Comparison of ENCODE assay signal across 10 cellular contexts in genomic region chr5:14397717-14398116, GRCh38.
DNase-seq lines count a peak whose midpoint lies in the region; ATAC-seq and TF ChIP-seq lines count a peak whose summit lies in the region.
"Had no signal": no experiment of that assay in that cellular context is flagged by ENCODE, and none has a peak within 500 bp of the region (broad histone marks: within the 10 kb centered on the region; RNA-seq: fewer than 3 reads in every experiment).

No MANE protein-coding gene starts in this region.

- H3K9ac ChIP-seq in stomach smooth muscle (ENCODE audit: low read length in 2 of 2) = peak overlapping the region in 1 of 2 donors; percentile 1

- H3K4me3 ChIP-seq in ascending aorta (no peak overlapping the region), gastroesophageal sphincter (no peak overlapping the region), stomach smooth muscle (ENCODE audit: low read length in 2 of 2) (no peak overlapping the region)

- peak overlapping the region; percentile 67 to 80 for H3K27ac ChIP-seq in ascending aorta
- peak overlapping the region; percentile 24 to 75 (median 64) for H3K27ac ChIP-seq in gastroesophageal sphincter
- peak overlapping the region; percentile 26 for H3K27ac ChIP-seq in stomach smooth muscle (ENCODE audit: low read length)

- 50% methylated on average over 3 of the region's 3 CpGs; no CpG with 5 or more reads in 1 of the 2 donors for WGBS in gastroesophageal sphincter (ENCODE audit: low coverage in 1 of 2), 2 donors

- H3K9me3 ChIP-seq in ascending aorta (no peaks in the 10 kb centered on the region), gastroesophageal sphincter (no peaks in the 10 kb centered on the region), stomach smooth muscle (ENCODE audit: control insufficient read depth in 2 of 2, low read length in 2 of 2) (no peaks in the 10 kb centered on the region)

- H3K27me3 ChIP-seq in ascending aorta = no peaks in the 10 kb centered on the region
- H3K27me3 ChIP-seq in gastroesophageal sphincter = no peaks in the 10 kb centered on the region
- no peaks in the 10 kb centered on the region for H3K27me3 ChIP-seq in stomach smooth muscle (ENCODE audit: control insufficient read depth in 1 of 2, insufficient read depth in 2 of 2, low read length in 2 of 2)

- DNase-seq in HCEC 1CT = peak; percentile 48
- peak in 1 of 2 donors; percentile 74 for DNase-seq in ascending aorta (ENCODE audit: low spot score in 2 of 2)
- DNase-seq: KG1; NCI-H526 treated with DMSO at 0.1 percent for 48 hours; stimulated activated naive CD4-positive, alpha-beta T cell had no signal

- TF ChIP-seq EP300 in gastroesophageal sphincter (IDR thresholded peaks at IDR 0.05) = no peak

- intact Hi-C loops in ascending aorta (cut with DNase I) = loop anchor here (5.0 kb wide), 1 partner anchor 45 kb away; no protein-coding TSS in a partner anchor

- no peak for TF ChIP-seq POLR2A in gastroesophageal sphincter (IDR thresholded peaks at IDR 0.05)

- no peak for TF ChIP-seq CTCF in ascending aorta (IDR thresholded peaks at IDR 0.05)
- no peak for TF ChIP-seq CTCF in gastroesophageal sphincter (IDR thresholded peaks at IDR 0.05)

- peaks cover 41 to 70% of the 10 kb centered on the region in 2 donors for H3K36me3 ChIP-seq in ascending aorta
- H3K36me3 ChIP-seq in gastroesophageal sphincter = peaks cover 0 to 68% of the 10 kb centered on the region in 2 donors
- H3K36me3 ChIP-seq in stomach smooth muscle (ENCODE audit: control insufficient read depth in 2 of 2, insufficient read depth in 2 of 2, low read length in 2 of 2) = peaks cover 31 to 44% of the 10 kb centered on the region in 2 donors

- H3K4me1 ChIP-seq in ascending aorta (peaks cover 0 to 12% of the 10 kb centered on the region in 2 donors), gastroesophageal sphincter (peaks cover 0 to 37% (median 11%) of the 10 kb centered on the region in 3 donors), stomach smooth muscle (ENCODE audit: control insufficient read depth, insufficient read depth, low read length) (peaks cover 10% of the 10 kb centered on the region)

- peak; percentile 71 for ATAC-seq in gastroesophageal sphincter
- ATAC-seq in HG03108 (IDR thresholded peaks at IDR 0.05; ENCODE audit: unreplicated experiment) = no peak
- no peak for ATAC-seq in GM19023 (IDR thresholded peaks at IDR 0.05; ENCODE audit: unreplicated experiment)
- ATAC-seq in GM21576 (IDR thresholded peaks at IDR 0.05; ENCODE audit: unreplicated experiment) = no peak
